ENCODE assay signal across 19 cellular contexts in genomic region chr1:200899954-200900867, GRCh38. TPM values are rescaled to one million over a fixed set of nuclear protein-coding genes. Genes with fewer than 3 reads are reported as not detected.
DNase-seq lines count a peak whose midpoint lies in the region; ATAC-seq, FAIRE-seq and TF ChIP-seq lines count a peak whose summit lies in the region.
"Had no signal": no experiment of that assay in that cellular context is flagged by ENCODE, and none has a peak within 500 bp of the region (broad histone marks: within the 10 kb centered on the region; RNA-seq: fewer than 3 reads in every experiment).

No MANE protein-coding gene starts in this region.

- POLR2A ChIA-PET in HepG2 (lab: Yijun Ruan, JAX) = interaction anchor here (1.2 to 2.3 kb wide), 4 partner anchors 7 to 17 kb away, joined by 5 to 19 read pairs (median 11); no protein-coding TSS in a partner anchor

- peaks cover 4% of the 10 kb centered on the region for H3K27me3 Mint-ChIP-seq in nephron progenitor cell (ENCODE audit: low read depth, poor library complexity)
- H3K27me3 Mint-ChIP-seq in activated naive CD8-positive, alpha-beta T cell treated with anti-CD3 and anti-CD28 coated beads, Interleukin-2, amount 50 U/mL, for 24 hours = peaks cover 29% of the 10 kb centered on the region

- no peak for FAIRE-seq in HepG2 (lab: Jason Lieb, UNC)
- FAIRE-seq: GM12892, H54, HTR-8/SVneo had no signal

- TF ChIP-seq EP300 in HepG2 (IDR thresholded peaks at IDR 0.05; ENCODE audit: low read depth in 2 of 2, low read length in 2 of 2) (no peak), HepG2 (CRISPR knock-in tag; IDR thresholded peaks at IDR 0.05; ENCODE audit: borderline replicate concordance) (no peak)

- H3K9ac ChIP-seq in HepG2 (ENCODE audit: insufficient read depth, low read depth, low read length) (peak overlapping the region; percentile 30; the same call in 1 of the 2 replicates), SK-N-MC (ENCODE audit: insufficient read length) (no peak overlapping the region)

- H4K20me1 ChIP-seq in HepG2 (ENCODE audit: insufficient read depth, low read length) = no peaks in the 10 kb centered on the region

- TF ChIP-seq POLR2A in HepG2 (IDR thresholded peaks at IDR 0.05; ENCODE audit: insufficient read depth in 1 of 2, low read depth in 2 of 2, low read length in 2 of 2) (no peak), right lobe of liver (IDR thresholded peaks at IDR 0.05) (no peak)

- TF ChIP-seq RAD21 in HepG2 (CRISPR knock-in tag; IDR thresholded peaks at IDR 0.05) = no peak

- H2AFZ ChIP-seq in HepG2 (ENCODE audit: low read length) = no peak overlapping the region

- H3K27ac ChIP-seq in HepG2 (ENCODE audit: extremely low read length, insufficient read depth, low read length) = peak overlapping the region; percentile 57
- H3K27ac ChIP-seq in right lobe of liver = no peak overlapping the region
- H3K27ac ChIP-seq in SK-N-MC = no peak overlapping the region

- H3K4me3 Mint-ChIP-seq in nephron progenitor cell = no peak overlapping the region
- H3K4me3 Mint-ChIP-seq in activated naive CD8-positive, alpha-beta T cell treated with anti-CD3 and anti-CD28 coated beads, Interleukin-2, amount 50 U/mL, for 24 hours = no peak overlapping the region

- DNase-seq in HepG2 (ENCODE audit: low spot score) (no peak), right lobe of liver (no peak), SK-N-MC (ENCODE audit: low read depth, low spot score) (no peak), nephron progenitor cell (no peak)
- DNase-seq in activated naive CD8-positive, alpha-beta T cell treated with anti-CD3 and anti-CD28 coated beads, Interleukin-2, amount 50 U/mL, for 24 hours = no peak
- no peak for DNase-seq in stimulated activated naive CD4-positive, alpha-beta T cell (lab: John Stamatoyannopoulos, UW)
- DNase-seq: DMS153, NCI-H146, NCI-H2081, NCI-H524 had no signal

- peaks cover 6 to 27% of the 10 kb centered on the region in 2 experiments for H3K36me3 ChIP-seq in HepG2 (replicated peaks in 1 of 2; ENCODE audit: control insufficient read depth in 1 of 2, insufficient read depth in 2 of 2, low read length in 2 of 2)
- H3K36me3 ChIP-seq in right lobe of liver = no peaks in the 10 kb centered on the region
- no peaks in the 10 kb centered on the region for H3K36me3 ChIP-seq in SK-N-MC (ENCODE audit: insufficient read depth, low read length)

- H3K79me2 ChIP-seq in HepG2 (ENCODE audit: insufficient read depth, low read length) = peaks cover 6% of the 10 kb centered on the region

- in situ Hi-C loops in HepG2 (cut with HindIII; ENCODE audit: extremely low pct_ligation_motif_present, low pct_unique_long_range_greater_than_20kb) = no loop called here

- CTCF ChIA-PET in HepG2 (lab: Yijun Ruan, JAX; ENCODE audit: low intra/inter-chr PET ratio, low total read pairs) = no interaction called here

- ATAC-seq in HepG2 (no peak), right lobe of liver (no peak), GM19351 (IDR thresholded peaks at IDR 0.05; ENCODE audit: unreplicated experiment) (no peak), GM21786 (IDR thresholded peaks at IDR 0.05; ENCODE audit: unreplicated experiment) (no peak)
- ATAC-seq in activated naive CD8-positive, alpha-beta T cell treated with anti-CD3 and anti-CD28 coated beads, Interleukin-2, amount 50 U/mL, for 24 hours = no peak
- ATAC-seq: Panc1, Right ventricle myocardium inferior had no signal

- peak overlapping the region; percentile 48 for H3K4me2 ChIP-seq in HepG2 (ENCODE audit: low read depth, low read length)

- no TSS peak for BruUV-seq in HepG2 (replicated peaks; lab: Mats Ljungman, UMichigan)

- H3K9me3 ChIP-seq in HepG2 (ENCODE audit: low read length) = no peaks in the 10 kb centered on the region
- no peaks in the 10 kb centered on the region for H3K9me3 ChIP-seq in right lobe of liver
- no peaks in the 10 kb centered on the region for H3K9me3 ChIP-seq in SK-N-MC (ENCODE audit: low read depth, low read length)

- H3K27ac Mint-ChIP-seq in nephron progenitor cell = peak overlapping the region; percentile 16
- no peak overlapping the region for H3K27ac Mint-ChIP-seq in activated naive CD8-positive, alpha-beta T cell treated with anti-CD3 and anti-CD28 coated beads, Interleukin-2, amount 50 U/mL, for 24 hours

- intact Hi-C loops in HepG2 (cut with micrococcal nuclease; ENCODE audit: unreplicated experiment) (loop anchor here (10.0 kb wide), 1 partner anchor 215 kb away; the partner anchor contains the start of gene CACNA1S), right lobe of liver (cut with DNase I) (no loop called here)

- TF ChIP-seq CTCF in HepG2 (CRISPR knock-in tag; IDR thresholded peaks at IDR 0.05) (no peak), right lobe of liver (IDR thresholded peaks at IDR 0.05) (no peak), nephron progenitor cell (IDR thresholded peaks at IDR 0.05) (no peak)

- WGBS in HepG2 (ENCODE audit: low lambda C conversion rate) = 91% methylated on average over 11 of the region's 16 CpGs
- WGBS in right lobe of liver (ENCODE audit: insufficient coverage, low coverage, low lambda C conversion rate, missing lambda C conversion rate) = 100% methylated on average over 6 of the region's 16 CpGs

- H3K4me1 Mint-ChIP-seq in nephron progenitor cell = peaks cover 40% of the 10 kb centered on the region
- H3K4me1 Mint-ChIP-seq in activated naive CD8-positive, alpha-beta T cell treated with anti-CD3 and anti-CD28 coated beads, Interleukin-2, amount 50 U/mL, for 24 hours = peaks cover 5% of the 10 kb centered on the region

- no peak overlapping the region for H3K4me3 ChIP-seq in HepG2 (replicated peaks in 1 of 3; ENCODE audit: insufficient read depth in 1 of 3, low read depth in 2 of 3, low read length in 3 of 3)
- H3K4me3 ChIP-seq in right lobe of liver = no peak overlapping the region
- H3K4me3 ChIP-seq in SK-N-MC = peak overlapping the region; percentile 17; the same call in 1 of the 2 replicates

- H3K27me3 ChIP-seq in HepG2 (ENCODE audit: control insufficient read depth in 1 of 2, insufficient read depth in 2 of 2, low read length in 2 of 2) = no peaks in the 10 kb centered on the region
- H3K27me3 ChIP-seq in right lobe of liver = no peaks in the 10 kb centered on the region

- H3K4me1 ChIP-seq in HepG2 (ENCODE audit: insufficient read depth, low read length) (peaks cover 63% of the 10 kb centered on the region), right lobe of liver (peaks cover 0 to 15% (median 0%) of the 10 kb centered on the region in 4 donors)

- H3K9me3 Mint-ChIP-seq in nephron progenitor cell = no peaks in the 10 kb centered on the region
- H3K9me3 Mint-ChIP-seq in activated naive CD8-positive, alpha-beta T cell treated with anti-CD3 and anti-CD28 coated beads, Interleukin-2, amount 50 U/mL, for 24 hours = no peaks in the 10 kb centered on the region
- H3K9me3 Mint-ChIP-seq: CD14-positive monocyte had no signal

- peaks cover 42% of the 10 kb centered on the region for H3K36me3 Mint-ChIP-seq in nephron progenitor cell (ENCODE audit: low read depth)
- no peaks in the 10 kb centered on the region for H3K36me3 Mint-ChIP-seq in activated naive CD8-positive, alpha-beta T cell treated with anti-CD3 and anti-CD28 coated beads, Interleukin-2, amount 50 U/mL, for 24 hours (ENCODE audit: low read depth)
- H3K36me3 Mint-ChIP-seq: CD14-positive monocyte had no signal

RNA-seq across cellular contexts. Expression of gene INAVA, which starts 5.5 kb away (rescaled TPM):
- total RNA-seq in HepG2 (2016; rRNA removed; fragmentation: Illumina TruSeq; extraction: Trizol) = 11.7 and 13.5 TPM in 2 replicates
- 3.1 and 3.9 TPM in 2 replicates for total RNA-seq in HepG2 (2016; cell fraction: cytosol; rRNA removed; fragmentation: Illumina TruSeq; extraction: Trizol; ENCODE audit: low read depth)
- 10.6 and 11.8 TPM in 2 replicates for total RNA-seq in HepG2 (2016; cell fraction: insoluble cytoplasmic fraction; rRNA removed; fragmentation: Illumina TruSeq; extraction: Trizol)
- total RNA-seq in HepG2 (2016; cell fraction: membrane; rRNA removed; fragmentation: Illumina TruSeq; extraction: Trizol) = 8.9 and 10.3 TPM in 2 replicates
- 11.6 and 14.2 TPM in 2 replicates for total RNA-seq in HepG2 (2016; cell fraction: nucleus; rRNA removed; fragmentation: Illumina TruSeq; extraction: Trizol)
- 6.0 and 6.4 TPM in 2 replicates for polyA plus RNA-seq in HepG2 (2011; rRNA removed)
- polyA plus RNA-seq in HepG2 (2011; cell fraction: cytosol; rRNA removed) = 3.9 and 5.0 TPM in 2 replicates
- polyA plus RNA-seq in HepG2 (2011; cell fraction: nucleus; rRNA removed) = 18.1 and 23.0 TPM in 2 replicates
- polyA plus RNA-seq in HepG2 (2012) = 3.4 and 3.6 TPM in 2 replicates
- polyA plus RNA-seq in HepG2 (2016; cell fraction: cytosol; fragmentation: Illumina TruSeq; extraction: Trizol; ENCODE audit: low read depth) = 1.4 and 1.5 TPM in 2 replicates
- 10.3 and 14.8 TPM in 2 replicates for polyA plus RNA-seq in HepG2 (2016; cell fraction: insoluble cytoplasmic fraction; fragmentation: Illumina TruSeq; extraction: Trizol; ENCODE audit: low read depth)
- polyA plus RNA-seq in HepG2 (2016; cell fraction: membrane; fragmentation: Illumina TruSeq; extraction: Trizol; ENCODE audit: low read depth) = 4.6 and 5.4 TPM in 2 replicates
- 28.3 and 29.7 TPM in 2 replicates for polyA plus RNA-seq in HepG2 (2016; cell fraction: nucleus; fragmentation: Illumina TruSeq; extraction: Trizol; ENCODE audit: insufficient read depth, low read depth)
- polyA minus RNA-seq in HepG2 (2011; rRNA and poly(A)+ RNA removed; ENCODE audit: low replicate concordance) = 0.42 and 11.2 TPM in 2 replicates
- polyA minus RNA-seq in HepG2 (2011; cell fraction: cytosol; rRNA and poly(A)+ RNA removed) = 4.3 and 7.2 TPM in 2 replicates
- polyA minus RNA-seq in HepG2 (2011; cell fraction: nucleus; rRNA and poly(A)+ RNA removed) = 6.0 and 7.9 TPM in 2 replicates
- total RNA-seq in right lobe of liver = under 1 TPM; 0.29 to 0.55 (median 0.41) TPM
- total RNA-seq: Right ventricle myocardium inferior had no signal
- polyA plus RNA-seq: CD14-positive monocyte had no signal

RNA-seq across cellular contexts. Expression of gene GPR25, which starts 27.4 kb away (rescaled TPM):
- not detected in 2 replicates for total RNA-seq in HepG2 (2016; rRNA removed; fragmentation: Illumina TruSeq; extraction: Trizol)
- not detected in 2 replicates for total RNA-seq in HepG2 (2016; cell fraction: cytosol; rRNA removed; fragmentation: Illumina TruSeq; extraction: Trizol; ENCODE audit: low read depth)
- total RNA-seq in HepG2 (2016; cell fraction: insoluble cytoplasmic fraction; rRNA removed; fragmentation: Illumina TruSeq; extraction: Trizol) = not detected in 2 replicates
- total RNA-seq in HepG2 (2016; cell fraction: membrane; rRNA removed; fragmentation: Illumina TruSeq; extraction: Trizol) = not detected in 2 replicates
- not detected in 2 replicates for total RNA-seq in HepG2 (2016; cell fraction: nucleus; rRNA removed; fragmentation: Illumina TruSeq; extraction: Trizol)
- polyA plus RNA-seq in HepG2 (2011; rRNA removed) = not detected in 2 replicates
- not detected in 2 replicates for polyA plus RNA-seq in HepG2 (2011; cell fraction: cytosol; rRNA removed)
- polyA plus RNA-seq in HepG2 (2011; cell fraction: nucleus; rRNA removed) = 0.14 TPM in 1 of 2 replicates, not detected in the other
- not detected in 2 replicates for polyA plus RNA-seq in HepG2 (2012)
- not detected in 2 replicates for polyA plus RNA-seq in HepG2 (2016; cell fraction: cytosol; fragmentation: Illumina TruSeq; extraction: Trizol; ENCODE audit: low read depth)
- not detected in 2 replicates for polyA plus RNA-seq in HepG2 (2016; cell fraction: insoluble cytoplasmic fraction; fragmentation: Illumina TruSeq; extraction: Trizol; ENCODE audit: low read depth)
- not detected in 2 replicates for polyA plus RNA-seq in HepG2 (2016; cell fraction: membrane; fragmentation: Illumina TruSeq; extraction: Trizol; ENCODE audit: low read depth)
- polyA plus RNA-seq in HepG2 (2016; cell fraction: nucleus; fragmentation: Illumina TruSeq; extraction: Trizol; ENCODE audit: insufficient read depth, low read depth) = not detected in 2 replicates
- not detected in 2 replicates for polyA minus RNA-seq in HepG2 (2011; rRNA and poly(A)+ RNA removed; ENCODE audit: low replicate concordance)
- not detected in 2 replicates for polyA minus RNA-seq in HepG2 (2011; cell fraction: cytosol; rRNA and poly(A)+ RNA removed)
- not detected in 2 replicates for polyA minus RNA-seq in HepG2 (2011; cell fraction: nucleus; rRNA and poly(A)+ RNA removed)
- not detected for total RNA-seq in right lobe of liver
- total RNA-seq: A673, Right ventricle myocardium inferior had no signal
